Comparison of ENCODE assay signal across 28 cellular contexts in the genomic region with DNA sequence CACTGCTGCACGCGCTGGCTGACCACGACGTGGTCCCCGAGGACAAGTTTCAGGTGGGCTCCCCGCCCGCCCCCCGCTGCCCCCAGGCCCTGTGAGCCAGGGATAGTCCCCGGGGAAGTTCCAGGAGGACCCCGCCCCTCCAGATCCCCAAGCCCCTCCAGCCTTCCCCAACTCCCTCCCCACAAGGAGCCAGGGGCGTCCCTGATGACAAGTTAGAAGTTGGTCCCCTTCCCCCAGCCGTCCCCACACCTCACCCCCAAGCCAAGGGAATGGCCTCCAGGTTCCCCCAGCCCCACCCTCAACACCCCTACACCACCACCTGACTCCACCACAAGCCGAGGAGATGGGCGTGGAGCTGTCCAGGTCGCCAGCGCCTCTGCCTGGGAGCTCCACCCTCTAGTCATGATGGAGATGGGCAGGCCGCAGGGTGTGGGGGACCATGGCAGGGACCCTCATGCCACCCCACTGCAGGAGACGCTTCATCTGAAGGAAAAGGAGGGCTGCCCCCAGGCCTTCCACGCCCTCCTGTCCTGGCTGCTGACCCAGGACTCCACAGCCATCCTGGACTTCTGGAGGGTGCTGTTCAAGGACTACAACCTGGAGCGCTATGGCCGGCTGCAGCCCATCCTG. TPM values are rescaled to one million over a fixed set of nuclear protein-coding genes. Genes with fewer than 3 reads are reported as not detected.
DNase-seq lines count a peak whose midpoint lies in the region; ATAC-seq and TF ChIP-seq lines count a peak whose summit lies in the region.
"Had no signal": no experiment of that assay in that cellular context is flagged by ENCODE, and none has a peak within 500 bp of the region (broad histone marks: within the 10 kb centered on the region; RNA-seq: fewer than 3 reads in every experiment).

No MANE protein-coding gene starts in this region.

- H3K9me3 ChIP-seq in BLaER1 treated with 17β-estradiol and CSF1 and Interleukin-3, amounts not matched to agents 10 nM and 100 nM (replicated peaks in 1 of 11): no peaks in the 10 kb centered on the region
- H3K9me3 ChIP-seq in HUES6 (ENCODE audit: control insufficient read depth, insufficient read depth, low read depth, low read length) (no peaks in the 10 kb centered on the region), osteoblast (ENCODE audit: low read depth, low read length) (no peaks in the 10 kb centered on the region)
- H3K9me3 ChIP-seq: MG63, spleen had no signal

- H3K4me3 ChIP-seq in BLaER1 treated with 17β-estradiol and CSF1 and Interleukin-3, amounts not matched to agents 10 nM and 100 nM: no peak overlapping the region
- H3K4me3 ChIP-seq in HUES6 (ENCODE audit: low read depth, low read length) (peak overlapping the region; percentile 51), osteoblast (ENCODE audit: insufficient read depth, low read length) (no peak overlapping the region)
- H3K4me3 ChIP-seq: MG63 had no signal

- TF ChIP-seq CTCF in osteoblast (IDR thresholded peaks at IDR 0.05; ENCODE audit: extremely low read depth, low read depth, low read length) (no peak), CD14-positive monocyte (IDR thresholded peaks at IDR 0.05) (no peak)

- peaks cover 10 to 43% (median 11%) of the 10 kb centered on the region in 3 donors for H3K27me3 Mint-ChIP-seq in CD14-positive monocyte (ENCODE audit: low read depth in 3 of 3)
- H3K27me3 Mint-ChIP-seq: activated CD4-positive, alpha-beta T cell treated with anti-CD3 and anti-CD28 coated beads, Interleukin-2, amount 10 ng/mL, durations not matched to agents 24 days and 14 days; activated naive CD8-positive, alpha-beta T cell treated with anti-CD3 and anti-CD28 coated beads, Interleukin-2, amount 50 U/mL, for 24 hours had no signal

- no peak overlapping the region for H3K27ac Mint-ChIP-seq in CD14-positive monocyte
- H3K27ac Mint-ChIP-seq: activated CD4-positive, alpha-beta T cell treated with anti-CD3 and anti-CD28 coated beads, Interleukin-2, amount 10 ng/mL, durations not matched to agents 24 days and 14 days; activated naive CD8-positive, alpha-beta T cell treated with anti-CD3 and anti-CD28 coated beads, Interleukin-2, amount 50 U/mL, for 24 hours; H9; naive B cell; type B pancreatic cell had no signal

- H3K4me2 ChIP-seq in BLaER1 treated with 17β-estradiol and CSF1 and Interleukin-3, amounts not matched to agents 10 nM and 100 nM: peak overlapping the region in 8 of 11 experiments; percentile 5 to 55 (median 38); a peak in 11 of 22 replicates
- H3K4me2 ChIP-seq in osteoblast (ENCODE audit: insufficient read depth, low read length): peak overlapping the region; percentile 39

- no peaks in the 10 kb centered on the region for H3K79me2 ChIP-seq in osteoblast (ENCODE audit: insufficient read depth, low read length)

- H3K27me3 ChIP-seq in BLaER1 treated with 17β-estradiol and CSF1 and Interleukin-3, amounts not matched to agents 10 nM and 100 nM: peaks cover 0 to 6% (median 0%) of the 10 kb centered on the region in 11 experiments; a peak in 1 of 22 replicates
- H3K27me3 ChIP-seq in HUES6 (ENCODE audit: control insufficient read depth, insufficient read depth, low read length) (peaks cover 26% of the 10 kb centered on the region), osteoblast (ENCODE audit: insufficient read depth, low read length) (no peaks in the 10 kb centered on the region)
- H3K27me3 ChIP-seq: MG63 had no signal

- no peaks in the 10 kb centered on the region for H3K36me3 Mint-ChIP-seq in CD14-positive monocyte
- H3K36me3 Mint-ChIP-seq: naive B cell, type B pancreatic cell had no signal

- peak; percentile 25 for DNase-seq in left ventricle myocardium superior
- no peak for DNase-seq in osteoblast (ENCODE audit: insufficient read length, low spot score, missing footprints)
- DNase-seq in C1 segment of cervical spinal cord (lab: John Stamatoyannopoulos, UW): no peak
- DNase-seq in CD14-positive monocyte (ENCODE audit: low spot score): no peak
- DNase-seq: activated CD4-positive, alpha-beta T cell treated with anti-CD3 and anti-CD28 coated beads, Interleukin-2, amount 10 ng/mL, durations not matched to agents 24 days and 14 days; activated naive CD8-positive, alpha-beta T cell treated with anti-CD3 and anti-CD28 coated beads, Interleukin-2, amount 50 U/mL, for 24 hours; activated T-cell treated with anti-CD3 and anti-CD28 coated beads, Interleukin-2, amount 50 U/mL, for 48 hours; cerebellar nuclear complex; H9; KG1; MG63; naive B cell; NCI-H2029 treated with DMSO at 0.1 percent for 48 hours; NCI-H226; NCI-H69; occipital lobe; T1000 had no signal

- intact Hi-C loops in left ventricle myocardium superior (cut with micrococcal nuclease) (no loop called here), CD14-positive monocyte (cut with micrococcal nuclease) (no loop called here)

- peaks cover 12% of the 10 kb centered on the region for H3K4me1 Mint-ChIP-seq in CD14-positive monocyte
- H3K4me1 Mint-ChIP-seq: activated CD4-positive, alpha-beta T cell treated with anti-CD3 and anti-CD28 coated beads, Interleukin-2, amount 10 ng/mL, durations not matched to agents 24 days and 14 days; activated naive CD8-positive, alpha-beta T cell treated with anti-CD3 and anti-CD28 coated beads, Interleukin-2, amount 50 U/mL, for 24 hours had no signal

- peaks cover 0 to 17% (median 0%) of the 10 kb centered on the region in 11 experiments; a peak in 2 of 22 replicates for H4K20me1 ChIP-seq in BLaER1 treated with 17β-estradiol and CSF1 and Interleukin-3, amounts not matched to agents 10 nM and 100 nM
- H4K20me1 ChIP-seq in osteoblast (ENCODE audit: insufficient read depth, low read length): no peaks in the 10 kb centered on the region

- no peaks in the 10 kb centered on the region for H3K36me3 ChIP-seq in BLaER1 treated with 17β-estradiol and CSF1 and Interleukin-3, amounts not matched to agents 10 nM and 100 nM
- H3K36me3 ChIP-seq in HUES6 (ENCODE audit: control insufficient read depth, insufficient read depth, low read length): no peaks in the 10 kb centered on the region
- no peaks in the 10 kb centered on the region for H3K36me3 ChIP-seq in osteoblast (ENCODE audit: insufficient read depth, low read length)
- H3K36me3 ChIP-seq: MG63, spleen had no signal

- no peak overlapping the region for H3K9ac ChIP-seq in BLaER1 treated with 17β-estradiol and CSF1 and Interleukin-3, amounts not matched to agents 10 nM and 100 nM
- no peak overlapping the region for H3K9ac ChIP-seq in HUES6 (ENCODE audit: low read length)

- no peak overlapping the region for H3K4me3 Mint-ChIP-seq in CD14-positive monocyte
- H3K4me3 Mint-ChIP-seq: activated CD4-positive, alpha-beta T cell treated with anti-CD3 and anti-CD28 coated beads, Interleukin-2, amount 10 ng/mL, durations not matched to agents 24 days and 14 days; activated naive CD8-positive, alpha-beta T cell treated with anti-CD3 and anti-CD28 coated beads, Interleukin-2, amount 50 U/mL, for 24 hours; H9; naive B cell; type B pancreatic cell had no signal

- no peak overlapping the region for H2AFZ ChIP-seq in osteoblast (ENCODE audit: low read length)

- H3K27ac ChIP-seq in BLaER1 treated with 17β-estradiol and CSF1 and Interleukin-3, amounts not matched to agents 10 nM and 100 nM: no peak overlapping the region
- H3K27ac ChIP-seq in HUES6 (ENCODE audit: low read depth, low read length): no peak overlapping the region
- no peak overlapping the region for H3K27ac ChIP-seq in osteoblast (ENCODE audit: low read depth, low read length)
- H3K27ac ChIP-seq: C4-2B, spleen had no signal

- H3K4me1 ChIP-seq in BLaER1 treated with 17β-estradiol and CSF1 and Interleukin-3, amounts not matched to agents 10 nM and 100 nM: peaks cover 18 to 62% (median 58%) of the 10 kb centered on the region in 10 experiments
- H3K4me1 ChIP-seq in HUES6 (ENCODE audit: control insufficient read depth, insufficient read depth, low read length) (peaks cover 41% of the 10 kb centered on the region), osteoblast (ENCODE audit: insufficient read depth, low read length) (peaks cover 3% of the 10 kb centered on the region)

- H3K9me3 Mint-ChIP-seq in CD14-positive monocyte: peaks cover 0 to 6% (median 0%) of the 10 kb centered on the region in 7 donors
- H3K9me3 Mint-ChIP-seq: activated CD4-positive, alpha-beta T cell treated with anti-CD3 and anti-CD28 coated beads, Interleukin-2, amount 10 ng/mL, durations not matched to agents 24 days and 14 days; activated naive CD8-positive, alpha-beta T cell treated with anti-CD3 and anti-CD28 coated beads, Interleukin-2, amount 50 U/mL, for 24 hours; H9; naive B cell; type B pancreatic cell had no signal

- ATAC-seq in left ventricle myocardium superior (no peak), GM19395 (IDR thresholded peaks at IDR 0.05; ENCODE audit: unreplicated experiment) (no peak), GM18868 (IDR thresholded peaks at IDR 0.05; ENCODE audit: unreplicated experiment) (no peak)
- ATAC-seq: activated naive CD8-positive, alpha-beta T cell treated with anti-CD3 and anti-CD28 coated beads, Interleukin-2, amount 50 U/mL, for 24 hours had no signal

RNA-seq across cellular contexts. Expression of gene AIRE, which starts 0.5 kb away (rescaled TPM):
- total RNA-seq in left ventricle myocardium superior (not detected), osteoblast (not detected in 2 replicates)
- polyA plus RNA-seq in CD14-positive monocyte: not detected
- total RNA-seq: activated CD4-positive, alpha-beta T cell treated with anti-CD3 and anti-CD28 coated beads, Interleukin-2, amount 10 ng/mL, durations not matched to agents 24 days and 14 days; activated CD8-positive, alpha-beta memory T cell treated with anti-CD3 and anti-CD28 coated beads for 36 hours; Daoy; mesenteric fat pad; occipital lobe had no signal

RNA-seq across cellular contexts. Expression of gene PFKL, which starts 13.7 kb away (rescaled TPM):
- total RNA-seq in left ventricle myocardium superior (46.1 TPM), osteoblast (93.1 and 114 TPM in 2 replicates)
- polyA plus RNA-seq in CD14-positive monocyte: 100 to 1,000 TPM; 105 to 113 TPM

RNA-seq across cellular contexts. Expression of gene DNMT3L, which starts 24.5 kb away (rescaled TPM):
- total RNA-seq in left ventricle myocardium superior (not detected), osteoblast (not detected in 2 replicates)
- not detected for polyA plus RNA-seq in CD14-positive monocyte
- total RNA-seq: activated CD4-positive, alpha-beta T cell treated with anti-CD3 and anti-CD28 coated beads, Interleukin-2, amount 10 ng/mL, durations not matched to agents 24 days and 14 days; activated CD8-positive, alpha-beta memory T cell treated with anti-CD3 and anti-CD28 coated beads for 36 hours; Daoy; left colon; mesenteric fat pad; occipital lobe; spleen had no signal
- polyA plus RNA-seq: spleen had no signal

RNA-seq across cellular contexts. Expression of gene ICOSLG, which starts 45.5 kb away (rescaled TPM):
- total RNA-seq in left ventricle myocardium superior: 4.4 TPM
- total RNA-seq in osteoblast: 0.29 TPM in 1 of 2 replicates, not detected in the other
- polyA plus RNA-seq in CD14-positive monocyte: 1 to 10 TPM in 1 of 2 donors, under 1 TPM in 1; 0.47 to 1.3 TPM

RNA-seq across cellular contexts. Expression of gene CFAP410, which starts 53.0 kb away (rescaled TPM):
- 14.9 TPM for total RNA-seq in left ventricle myocardium superior
- 14.5 and 15.0 TPM in 2 replicates for total RNA-seq in osteoblast
- 10 to 100 TPM; 14.8 to 17.3 TPM for polyA plus RNA-seq in CD14-positive monocyte
